Comparison of ENCODE assay signal across 8 cellular contexts in genomic region chr10:46761471-46761870, GRCh38.
DNase-seq lines count a peak whose midpoint lies in the region; ATAC-seq, FAIRE-seq and TF ChIP-seq lines count a peak whose summit lies in the region.
"Not testable (repeated sequence)": the region's sequence is repeated elsewhere in the genome, so short reads cannot be mapped to it uniquely, and the experiment has no call there.

No MANE protein-coding gene starts in this region.

- not testable (repeated sequence) for H4K20me1 ChIP-seq in GM12878 (ENCODE audit: control insufficient read depth, insufficient read depth)

- in situ Hi-C loops in GM12878 (cut with MboI), result not testable (repeated sequence)

- intact Hi-C loops in GM12878 (cut with micrococcal nuclease; ENCODE audit: unreplicated experiment), result not testable (repeated sequence)

- not testable (repeated sequence) for H3K9me3 ChIP-seq in GM12878 (replicated peaks; ENCODE audit: control insufficient read depth, insufficient read depth, low read length)

- H3K36me3 ChIP-seq in GM12878 (ENCODE audit: control insufficient read depth in 2 of 2, insufficient read depth in 2 of 2, low read length in 1 of 2), result not testable (repeated sequence)

- not testable (repeated sequence) for H3K79me2 ChIP-seq in GM12878 (ENCODE audit: control insufficient read depth, insufficient read depth, low read length)

- TF ChIP-seq EP300 in GM12878 (IDR thresholded peaks at IDR 0.05; ENCODE audit: borderline replicate concordance in 1 of 2, control insufficient read depth in 1 of 2, low read depth in 2 of 2, low read length in 2 of 2), result not testable (repeated sequence)

- TF ChIP-seq RAD21 in GM12878 (IDR thresholded peaks at IDR 0.05; ENCODE audit: insufficient read depth, low read depth, low read length), result not testable (repeated sequence)

- H3K27ac ChIP-seq in GM12878 (ENCODE audit: control insufficient read depth, insufficient read depth), result not testable (repeated sequence)

- H3K4me1 ChIP-seq in GM12878 (ENCODE audit: control insufficient read depth, insufficient read depth, low read length), result not testable (repeated sequence)

- TF ChIP-seq POLR2A in GM12878 (IDR thresholded peaks at IDR 0.05; ENCODE audit: low read depth, low read length), result not testable (repeated sequence)

- not testable (repeated sequence) for TF ChIP-seq CTCF in GM12878 (IDR thresholded peaks at IDR 0.05 in 2 of 3, conservative IDR thresholded peaks at IDR 0.05 in 1 of 3; ENCODE audit: control insufficient read depth in 2 of 3, extremely low read depth in 1 of 3, insufficient read depth in 1 of 3, low read depth in 3 of 3, low read length in 3 of 3)

- RAD21 ChIA-PET in GM12878 (lab: Charles Lee; ENCODE audit: unreplicated experiment), result not testable (repeated sequence)

- SMC1A ChIA-PET in GM12878 (lab: Charles Lee; ENCODE audit: uncharacterized antibody, unreplicated experiment), result not testable (repeated sequence)

- not testable (repeated sequence) for H3K27me3 ChIP-seq in GM12878 (replicated peaks in 1 of 2; ENCODE audit: control insufficient read depth in 2 of 2, insufficient read depth in 2 of 2, low read length in 1 of 2)

- BruUV-seq in GM12878 (replicated peaks; lab: Mats Ljungman, UMichigan), result not testable (repeated sequence)

- CTCF ChIA-PET in GM12878 (lab: Yijun Ruan, JAX), result not testable (repeated sequence)

- peak; percentile 87 for ATAC-seq in GM18499 (IDR thresholded peaks at IDR 0.05; ENCODE audit: insufficient read depth, unreplicated experiment)
- ATAC-seq in GM18909 (IDR thresholded peaks at IDR 0.05; ENCODE audit: poor library complexity, unreplicated experiment), result peak; percentile 93
- peak; percentile 85 for ATAC-seq in GM19468 (IDR thresholded peaks at IDR 0.05; ENCODE audit: extremely low read depth, unreplicated experiment)
- ATAC-seq in GM21737 (IDR thresholded peaks at IDR 0.05; ENCODE audit: unreplicated experiment), result peak; percentile 92
- peak; percentile 77 for ATAC-seq in HG02840 (IDR thresholded peaks at IDR 0.05; ENCODE audit: low FRiP score, unreplicated experiment)
- peak; percentile 85 for ATAC-seq in HG03064 (IDR thresholded peaks at IDR 0.05; ENCODE audit: low read depth, unreplicated experiment)
- ATAC-seq in HG03378 (IDR thresholded peaks at IDR 0.05; ENCODE audit: unreplicated experiment), result peak; percentile 89
- ATAC-seq in GM12878, result peak; percentile 66

- not testable (repeated sequence) for FAIRE-seq in GM12878 (lab: Jason Lieb, UNC)

- DNase-seq in GM12878 (ENCODE audit: low read depth, low spot score), result not testable (repeated sequence)

- H2AFZ ChIP-seq in GM12878 (ENCODE audit: control insufficient read depth, low read depth, low read length), result not testable (repeated sequence)

- POLR2A ChIA-PET in GM12878 (lab: Charles Lee), result not testable (repeated sequence)

- H3K9ac ChIP-seq in GM12878 (ENCODE audit: control insufficient read depth, insufficient read depth, low read length), result not testable (repeated sequence)

- not testable (repeated sequence) for H3K4me3 ChIP-seq in GM12878

- H3K4me2 ChIP-seq in GM12878 (ENCODE audit: control insufficient read depth, insufficient read depth), result not testable (repeated sequence)
